8 cellular contexts compared by ENCODE assay signal in the genomic region with DNA sequence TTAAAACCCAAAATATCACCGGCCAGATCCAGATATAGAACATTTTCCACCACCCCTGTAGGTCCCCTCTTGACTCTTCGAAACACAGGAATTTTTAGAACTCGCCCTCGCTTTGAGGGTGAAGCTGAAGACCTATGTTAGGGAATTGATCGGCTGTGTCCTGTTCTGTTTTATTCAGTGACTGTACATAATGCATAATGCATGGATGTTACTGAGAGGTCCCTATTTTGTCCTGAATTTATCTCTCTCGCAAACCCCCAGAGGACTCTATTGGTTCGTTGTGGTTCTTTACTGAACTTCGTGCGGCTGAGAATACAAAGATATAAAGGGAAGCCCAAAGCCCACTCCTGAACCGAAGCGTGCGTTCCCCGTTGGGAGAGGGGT. TPM values are rescaled to one million over a fixed set of nuclear protein-coding genes. Genes with fewer than 3 reads are reported as not detected.
DNase-seq lines count a peak whose midpoint lies in the region; ATAC-seq and TF ChIP-seq lines count a peak whose summit lies in the region.

No MANE protein-coding gene starts in this region.

- H3K4me3 Mint-ChIP-seq in chondrocyte (ENCODE audit: unreplicated experiment) = no peak overlapping the region

- no peaks in the 10 kb centered on the region for H3K27me3 Mint-ChIP-seq in chondrocyte (ENCODE audit: low read depth)

- no peak for DNase-seq in activated naive CD4-positive, alpha-beta T cell treated with Interleukin-2 at 50 U/mL for 16 hours
- no peak for DNase-seq in superior temporal gyrus (ENCODE audit: extremely low spot score)
- DNase-seq in chondrocyte (ENCODE audit: low spot score) = no peak

- no peaks in the 10 kb centered on the region for H3K9me3 ChIP-seq in BLaER1
- no peaks in the 10 kb centered on the region for H3K9me3 ChIP-seq in neutrophil

- peak overlapping the region; percentile 93 for H3K4me3 ChIP-seq in BLaER1
- peak overlapping the region; percentile 86 to 100 for H3K4me3 ChIP-seq in neutrophil (ENCODE audit: low read depth in 1 of 2, low read length in 1 of 2)

- no peaks in the 10 kb centered on the region for H3K27me3 ChIP-seq in BLaER1
- no peaks in the 10 kb centered on the region for H3K27me3 ChIP-seq in neutrophil

- peaks cover 7% of the 10 kb centered on the region for H3K36me3 Mint-ChIP-seq in chondrocyte (ENCODE audit: low read depth)

- TF ChIP-seq CTCF in neutrophil (IDR thresholded peaks at IDR 0.05) (no peak), chondrocyte (IDR thresholded peaks at IDR 0.05) (no peak)

- peaks cover 85% of the 10 kb centered on the region for H4K20me1 ChIP-seq in BLaER1

- H3K4me1 ChIP-seq in BLaER1 (peaks cover 39% of the 10 kb centered on the region), neutrophil (ENCODE audit: control insufficient read depth in 1 of 2, insufficient read depth in 1 of 2, low read depth in 1 of 2, low read length in 1 of 2) (peaks cover 28 to 32% of the 10 kb centered on the region in 2 experiments)

- no peaks in the 10 kb centered on the region for H3K9me3 Mint-ChIP-seq in chondrocyte (ENCODE audit: low read depth)

- peaks cover 43% of the 10 kb centered on the region for H3K4me1 Mint-ChIP-seq in chondrocyte (ENCODE audit: low read depth)

- no peak overlapping the region for H3K27ac Mint-ChIP-seq in chondrocyte (ENCODE audit: unreplicated experiment)

- peak overlapping the region; percentile 88 for H3K4me2 ChIP-seq in BLaER1

- H3K9ac ChIP-seq in BLaER1 = peak overlapping the region; percentile 93

- H3K36me3 ChIP-seq in BLaER1 = peaks cover 17% of the 10 kb centered on the region
- H3K36me3 ChIP-seq in neutrophil = peaks cover 21% of the 10 kb centered on the region

- ATAC-seq in GM19043 (IDR thresholded peaks at IDR 0.05; ENCODE audit: low read depth, unreplicated experiment) = peak; percentile 4
- peak; percentile 9 for ATAC-seq in HG03432 (IDR thresholded peaks at IDR 0.05; ENCODE audit: unreplicated experiment)

- peak overlapping the region; percentile 92 for H3K27ac ChIP-seq in BLaER1
- peak overlapping the region; percentile 91 for H3K27ac ChIP-seq in cingulate gyrus (ENCODE audit: low read depth, low read length)
- H3K27ac ChIP-seq in neutrophil = peak overlapping the region; percentile 91

RNA-seq across cellular contexts. Expression of a gene that starts 0.4 kb away (rescaled TPM):
- total RNA-seq in chondrocyte = 34.5 to 46.3 TPM (median 35.2 TPM) in 3 replicates

RNA-seq across cellular contexts. Expression of a gene that starts 0.6 kb away (rescaled TPM):
- total RNA-seq in chondrocyte = 28.4 to 33.0 TPM (median 32.0 TPM) in 3 replicates

RNA-seq across cellular contexts. Expression of a gene that starts 35.8 kb away (rescaled TPM):
- 0.36 to 0.99 TPM (median 0.57 TPM) in 3 replicates for total RNA-seq in chondrocyte
